Comparison of ENCODE assay signal across 8 cellular contexts in the genomic region with DNA sequence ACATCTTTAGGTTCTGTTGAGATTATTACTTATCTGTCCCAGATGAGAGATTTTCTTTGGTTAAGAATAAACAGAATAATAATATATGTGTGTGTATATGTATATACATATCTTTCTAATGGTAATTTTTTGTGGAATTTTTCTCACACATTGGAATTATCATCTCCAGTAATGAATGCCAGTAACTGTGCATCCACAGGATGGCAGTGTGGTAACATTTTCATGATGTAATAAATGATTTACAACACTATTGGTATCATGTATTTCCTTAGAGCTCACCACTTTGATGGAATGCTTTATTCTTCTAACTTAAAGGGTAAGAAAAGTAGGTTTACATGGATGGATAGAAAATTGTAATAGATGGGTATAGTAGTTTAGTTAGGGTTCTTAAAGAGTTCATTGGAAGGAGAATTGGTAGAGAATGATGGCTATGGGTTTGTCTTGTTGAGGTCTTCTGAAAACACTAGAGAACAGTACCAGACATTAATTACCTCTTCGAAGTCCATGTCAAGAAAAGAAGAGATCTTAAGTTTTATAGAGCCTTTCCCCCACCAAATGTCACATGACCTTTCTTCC.
DNase-seq lines count a peak whose midpoint lies in the region; ATAC-seq, FAIRE-seq and TF ChIP-seq lines count a peak whose summit lies in the region.

No MANE protein-coding gene starts in this region.

- no peaks in the 10 kb centered on the region for H3K9me1 ChIP-seq in endothelial cell of umbilical vein (replicated peaks; ENCODE audit: control insufficient read depth, extremely low read depth, insufficient read depth, low read length)

- H3K36me3 ChIP-seq in endothelial cell of umbilical vein (ENCODE audit: control insufficient read depth in 2 of 2, extremely low read depth in 1 of 2, insufficient read depth in 2 of 2, low read length in 2 of 2) = peaks cover 0 to 3% of the 10 kb centered on the region in 2 experiments
- peaks cover 0 to 4% (median 0%) of the 10 kb centered on the region in 3 donors for H3K36me3 ChIP-seq in pancreas

- FAIRE-seq in endothelial cell of umbilical vein (lab: Jason Lieb, UNC) = no peak
- FAIRE-seq in pancreas (lab: Jason Lieb, UNC) = peak; percentile 45

- POLR2A ChIA-PET in endothelial cell of umbilical vein (lab: Charles Lee) = interaction anchor here (0.5 kb wide), 1 partner anchor 163 kb away, joined by 3 read pairs; no protein-coding TSS in a partner anchor

- dilution Hi-C loops in endothelial cell of umbilical vein (cut with MboI; ENCODE audit: extremely low pct_ligation_motif_present, low sequenced_read_pairs) = no loop called here

- no peaks in the 10 kb centered on the region for H4K20me1 ChIP-seq in endothelial cell of umbilical vein (replicated peaks; ENCODE audit: control insufficient read depth, extremely low read depth, insufficient read depth, low read length)

- H3K79me2 ChIP-seq in endothelial cell of umbilical vein (ENCODE audit: control insufficient read depth, insufficient read depth, low read length) = peaks cover 17% of the 10 kb centered on the region

- H3K4me1 ChIP-seq in endothelial cell of umbilical vein (ENCODE audit: control insufficient read depth, extremely low read depth, insufficient read depth, low read length) = no peaks in the 10 kb centered on the region
- peaks cover 3 to 22% (median 4%) of the 10 kb centered on the region in 3 donors for H3K4me1 ChIP-seq in pancreas

- DNase-seq in GM03348 (ENCODE audit: low spot score) (peak; percentile 51), NCI-H69 (lab: John Stamatoyannopoulos, UW) (peak; percentile 40), endothelial cell of umbilical vein (ENCODE audit: low read depth, low spot score) (peak; percentile 70), pancreas (no peak), GM19240 (ENCODE audit: insufficient read length, low spot score) (no peak), SIG-M5 treated with dmso at 0.1 percent for 504 hours (lab: John Stamatoyannopoulos, UW; ENCODE audit: unreplicated experiment) (no peak)

- H3K9me3 ChIP-seq in endothelial cell of umbilical vein (replicated peaks; ENCODE audit: control insufficient read depth, insufficient read depth, low read length) (no peaks in the 10 kb centered on the region), pancreas (no peaks in the 10 kb centered on the region)

- H3K27me3 ChIP-seq in endothelial cell of umbilical vein (ENCODE audit: control insufficient read depth in 2 of 2, insufficient read depth in 2 of 2, low read length in 2 of 2) (no peaks in the 10 kb centered on the region), pancreas (no peaks in the 10 kb centered on the region)

- WGBS in pancreas, 2 donors = 95 to 96% methylated on average over 1 of the region's 1 CpG

- TF ChIP-seq CTCF in endothelial cell of umbilical vein (IDR thresholded peaks at IDR 0.05; ENCODE audit: extremely low read depth in 1 of 2, insufficient read depth in 1 of 2, low read depth in 1 of 2, low read length in 2 of 2) = peak; percentile 31 to 40
- peak in 1 of 4 donors; percentile 20 for TF ChIP-seq CTCF in pancreas (IDR thresholded peaks at IDR 0.05)

- ATAC-seq in pancreas (peak in 2 of 4 donors; percentile 59 to 61), HG02798 (IDR thresholded peaks at IDR 0.05; ENCODE audit: poor library complexity, unreplicated experiment) (no peak), GM21367 (IDR thresholded peaks at IDR 0.05; ENCODE audit: unreplicated experiment) (no peak)

- intact Hi-C loops in endothelial cell of umbilical vein (cut with micrococcal nuclease) = loop anchor here (1.0 to 5.0 kb wide), 3 partner anchors 158 to 534 kb away; no protein-coding TSS in a partner anchor
- intact Hi-C loops in pancreas (cut with DNase I) = no loop called here

- no TSS peak for BruUV-seq in endothelial cell of umbilical vein (replicated peaks; lab: Mats Ljungman, UMichigan)

- no peak overlapping the region for H3K4me2 ChIP-seq in endothelial cell of umbilical vein (ENCODE audit: insufficient read depth, low read length)

- no peak overlapping the region for H3K27ac ChIP-seq in endothelial cell of umbilical vein (ENCODE audit: insufficient read depth, low read depth, low read length)
- no peak overlapping the region for H3K27ac ChIP-seq in pancreas

- no peak overlapping the region for H3K9ac ChIP-seq in endothelial cell of umbilical vein (replicated peaks; ENCODE audit: extremely low read depth, insufficient read depth, low read length)

- no peak overlapping the region for H2AFZ ChIP-seq in endothelial cell of umbilical vein (ENCODE audit: low read depth, low read length)

- no peak for TF ChIP-seq POLR2A in endothelial cell of umbilical vein (IDR thresholded peaks at IDR 0.05; ENCODE audit: low read depth, low read length)

- H3K4me3 ChIP-seq in endothelial cell of umbilical vein (replicated peaks in 1 of 3; ENCODE audit: insufficient read depth in 1 of 3, low read depth in 1 of 3, low read length in 3 of 3) = no peak overlapping the region
- no peak overlapping the region for H3K4me3 ChIP-seq in pancreas

- CTCF ChIA-PET in endothelial cell of umbilical vein (lab: Charles Lee) = interaction anchor here (0.6 to 2.1 kb wide), 26 partner anchors 10 to 840 kb away, joined by 3 to 37 read pairs (median 4); partner anchors contain the start of gene STT3B

TF ChIP-seq in endothelial cell of umbilical vein, 7 proteins besides CTCF, POLR2A, EP300 and RAD21:
- no peak for TF ChIP-seq FOS (IDR thresholded peaks at IDR 0.05; ENCODE audit: borderline replicate concordance, insufficient read depth, low read length)
TF ChIP-seq in endothelial cell of umbilical vein: peak in this region for 0.

Comparison
In these comparisons a context has a peak if more than half of its experiments do, and no peak if none do; other contexts are left out.
1. DNase-seq: peak in GM03348 (single experiment), NCI-H69 (single experiment) and endothelial cell of umbilical vein (single experiment); none in pancreas (0 of 6), GM19240 (single experiment) and SIG-M5 treated with dmso at 0.1 percent for 504 hours (single experiment).